ENCODE assay signal across 18 cellular contexts in genomic region chr19:41161903-41162302, GRCh38. TPM values are rescaled to one million over a fixed set of nuclear protein-coding genes. Genes with fewer than 3 reads are reported as not detected.
DNase-seq lines count a peak whose midpoint lies in the region; ATAC-seq and TF ChIP-seq lines count a peak whose summit lies in the region.
"Had no signal": no experiment of that assay in that cellular context is flagged by ENCODE, and none has a peak within 500 bp of the region (broad histone marks: within the 10 kb centered on the region; RNA-seq: fewer than 3 reads in every experiment).

No MANE protein-coding gene starts in this region.

- intact Hi-C loops in natural killer cell (cut with micrococcal nuclease), result no loop called here

- TF ChIP-seq CTCF in GM12874 (IDR thresholded peaks at IDR 0.05; ENCODE audit: insufficient read depth, low read depth, low read length) (peak; percentile 15; the same call in 1 of the 2 replicates), fibroblast of pulmonary artery (IDR thresholded peaks at IDR 0.05; ENCODE audit: low read length, missing control alignments) (peak; percentile 4), natural killer cell (IDR thresholded peaks at IDR 0.05) (no peak)

- H3K4me1 Mint-ChIP-seq in natural killer cell, result no peaks in the 10 kb centered on the region
- H3K4me1 Mint-ChIP-seq: activated CD4-positive, alpha-beta memory T cell treated with anti-CD3 and anti-CD28 coated beads, Interleukin-2, amount 10 ng/mL, durations not matched to agents 7 days and 5 days; CD4-positive, CD25-positive, alpha-beta regulatory T cell; stimulated activated naive B cell treated with anti-CD40 and anti-IgM and Interleukin-4, amounts not matched to agents 10 μg/mL and 1 μg/mL and 100 μg/mL, for 72 hours had no signal

- DNase-seq in COLO668 (lab: John Stamatoyannopoulos, UW; ENCODE audit: unreplicated experiment) (peak; percentile 9), RKO (ENCODE audit: low spot score) (peak; percentile 20), fibroblast of pulmonary artery (ENCODE audit: low read depth) (no peak), natural killer cell (no peak), GM03348 (ENCODE audit: low spot score) (no peak)
- DNase-seq: activated CD4-positive, alpha-beta memory T cell treated with anti-CD3 and anti-CD28 coated beads, Interleukin-2, amount 10 ng/mL, durations not matched to agents 7 days and 5 days; aorta; CD4-positive, CD25-positive, alpha-beta regulatory T cell; dermis blood vessel endothelial cell; GF-D8; stimulated activated CD4-positive, alpha-beta T cell treated with anti-CD3 and anti-CD28 coated beads, Interleukin-4, amount 100 ng/mL, for 4 hours; stimulated activated naive B cell treated with anti-CD40 and anti-IgM and Interleukin-4, amounts not matched to agents 10 μg/mL and 1 μg/mL and 100 μg/mL, for 72 hours had no signal

- H3K27ac Mint-ChIP-seq in natural killer cell, result no peak overlapping the region
- H3K27ac Mint-ChIP-seq: activated CD4-positive, alpha-beta memory T cell treated with anti-CD3 and anti-CD28 coated beads, Interleukin-2, amount 10 ng/mL, durations not matched to agents 7 days and 5 days; activated T-helper 2 cell treated with anti-CD3 and anti-CD28 coated beads, Interferon-gamma antibody, Interleukin-2, Interleukin-4, amounts not matched to agents 10 μg/mL and 5 μg/mL and 100 μg/mL, durations not matched to agents 14 hours and 24 hours and 36 hours; CD4-positive, CD25-positive, alpha-beta regulatory T cell; stimulated activated naive B cell treated with anti-CD40 and anti-IgM and Interleukin-4, amounts not matched to agents 10 μg/mL and 1 μg/mL and 100 μg/mL, for 72 hours had no signal

- no peaks in the 10 kb centered on the region for H3K9me3 Mint-ChIP-seq in natural killer cell
- H3K9me3 Mint-ChIP-seq: activated CD4-positive, alpha-beta memory T cell treated with anti-CD3 and anti-CD28 coated beads, Interleukin-2, amount 10 ng/mL, durations not matched to agents 7 days and 5 days; activated T-helper 2 cell treated with anti-CD3 and anti-CD28 coated beads, Interferon-gamma antibody, Interleukin-2, Interleukin-4, amounts not matched to agents 10 μg/mL and 5 μg/mL and 100 μg/mL, durations not matched to agents 14 hours and 24 hours and 36 hours; CD4-positive, CD25-positive, alpha-beta regulatory T cell; stimulated activated naive B cell treated with anti-CD40 and anti-IgM and Interleukin-4, amounts not matched to agents 10 μg/mL and 1 μg/mL and 100 μg/mL, for 72 hours had no signal

- H3K4me3 Mint-ChIP-seq in natural killer cell, result no peak overlapping the region
- H3K4me3 Mint-ChIP-seq: activated CD4-positive, alpha-beta memory T cell treated with anti-CD3 and anti-CD28 coated beads, Interleukin-2, amount 10 ng/mL, durations not matched to agents 7 days and 5 days; CD4-positive, CD25-positive, alpha-beta regulatory T cell; stimulated activated naive B cell treated with anti-CD40 and anti-IgM and Interleukin-4, amounts not matched to agents 10 μg/mL and 1 μg/mL and 100 μg/mL, for 72 hours had no signal

- H3K36me3 Mint-ChIP-seq in natural killer cell, result no peaks in the 10 kb centered on the region
- H3K36me3 Mint-ChIP-seq: CD4-positive, CD25-positive, alpha-beta regulatory T cell; stimulated activated naive B cell treated with anti-CD40 and anti-IgM and Interleukin-4, amounts not matched to agents 10 μg/mL and 1 μg/mL and 100 μg/mL, for 72 hours had no signal

- H3K4me3 ChIP-seq in fibroblast of pulmonary artery (replicated peaks; ENCODE audit: low read depth, low read length), result no peak overlapping the region

- ATAC-seq in HG02759 (IDR thresholded peaks at IDR 0.05; ENCODE audit: unreplicated experiment), result no peak
- no peak for ATAC-seq in natural killer cell
- ATAC-seq in GM21515 (IDR thresholded peaks at IDR 0.05; ENCODE audit: unreplicated experiment), result no peak
- ATAC-seq: Panc1; stimulated activated naive B cell treated with anti-CD40 and anti-IgM and Interleukin-4, amounts not matched to agents 10 μg/mL and 1 μg/mL and 100 μg/mL, for 72 hours had no signal

- peaks cover 0 to 5% of the 10 kb centered on the region in 2 donors for H3K27me3 Mint-ChIP-seq in natural killer cell (ENCODE audit: low read depth in 2 of 2)
- H3K27me3 Mint-ChIP-seq: activated CD4-positive, alpha-beta memory T cell treated with anti-CD3 and anti-CD28 coated beads, Interleukin-2, amount 10 ng/mL, durations not matched to agents 7 days and 5 days; CD4-positive, CD25-positive, alpha-beta regulatory T cell had no signal

RNA-seq across cellular contexts. Expression of gene CYP2S1, which starts 31.1 kb away (rescaled TPM):
- total RNA-seq in natural killer cell, result 1 to 10 TPM in 1 of 3 donors, under 1 TPM in 2; 0.78 to 1.6 (median 0.84) TPM
- total RNA-seq: CD4-positive, CD25-positive, alpha-beta regulatory T cell had no signal

RNA-seq across cellular contexts. Expression of gene CYP2F1, which starts 47.7 kb away (rescaled TPM):
- total RNA-seq in natural killer cell, result 1 to 10 TPM in 2 of 3 donors, under 1 TPM in 1; 0.93 to 4.7 (median 4.5) TPM
- total RNA-seq: activated CD4-positive, alpha-beta memory T cell treated with anti-CD3 and anti-CD28 coated beads, Interleukin-2, amount 10 ng/mL, durations not matched to agents 7 days and 5 days; activated T-helper 2 cell treated with anti-CD3 and anti-CD28 coated beads, Interferon-gamma antibody, Interleukin-2, Interleukin-4, amounts not matched to agents 10 μg/mL and 5 μg/mL and 100 μg/mL, durations not matched to agents 14 hours and 24 hours and 36 hours; aorta; dermis blood vessel endothelial cell; fibroblast of lung had no signal

RNA-seq across cellular contexts. Expression of gene AXL, which starts 57.1 kb away (rescaled TPM):
- total RNA-seq in natural killer cell, result under 1 TPM in 2 of 3 donors, not detected in 1; 0.16 to 0.70 TPM
- total RNA-seq: CD4-positive, CD25-positive, alpha-beta regulatory T cell had no signal

Comparison
In these comparisons a context has a peak if more than half of its experiments do, and no peak if none do; other contexts are left out.
1. DNase-seq: peak in COLO668 (single experiment) and RKO (single experiment); none in fibroblast of pulmonary artery (single experiment), natural killer cell (single experiment) and GM03348 (single experiment).